37 cellular contexts compared by ENCODE assay signal in the genomic region with DNA sequence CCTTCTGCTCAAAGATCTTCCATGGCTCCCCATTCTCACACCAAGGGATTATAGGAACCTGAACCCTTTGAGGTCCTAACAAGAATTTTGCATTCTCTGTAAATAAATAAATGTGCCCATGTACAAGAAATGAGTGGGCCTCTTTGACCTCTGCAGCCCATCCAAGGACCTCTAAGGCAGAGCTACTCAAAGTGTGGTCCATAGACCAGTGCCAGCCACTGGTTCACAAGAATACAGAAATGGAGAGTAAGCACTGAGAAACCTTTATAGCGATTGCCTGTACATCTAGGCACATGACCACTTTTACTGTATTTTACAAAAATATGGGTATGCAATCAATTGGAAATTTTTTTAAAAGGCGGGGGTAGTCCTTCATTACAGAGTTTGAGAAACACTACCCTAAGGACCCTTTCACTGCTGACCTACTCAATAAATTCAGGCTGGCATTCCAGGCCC.
"Had no signal": no experiment of that assay in that cellular context is flagged by ENCODE, and none has a peak within 500 bp of the region (broad histone marks: within the 10 kb centered on the region; RNA-seq: fewer than 3 reads in every experiment).

No MANE protein-coding gene starts in this region.

- FAIRE-seq: colon, TTC549 had no signal

- H3K36me3 Mint-ChIP-seq: activated naive CD4-positive, alpha-beta T cell treated with anti-CD3 and anti-CD28 coated beads, Interleukin-2, amount 50 U/mL, for 24 hours; activated naive CD8-positive, alpha-beta T cell treated with anti-CD3 and anti-CD28 coated beads for 36 hours had no signal

- H3K27ac ChIP-seq: adrenal gland, body of pancreas, esophagus muscularis mucosa, foreskin keratinocyte, gastrocnemius medialis, heart left ventricle, WERI-Rb-1 had no signal

- H3K27me3 ChIP-seq: body of pancreas had no signal

- H3K4me3 ChIP-seq: adrenal gland, body of pancreas, esophagus muscularis mucosa, gastrocnemius medialis, heart left ventricle had no signal

- H3K36me3 ChIP-seq: adrenal gland, esophagus muscularis mucosa, gastrocnemius medialis, heart left ventricle, WERI-Rb-1 had no signal

- H3K4me1 ChIP-seq: adrenal gland, esophagus muscularis mucosa, foreskin keratinocyte, gastrocnemius medialis, heart left ventricle had no signal

- H3K4me3 Mint-ChIP-seq: activated B cell treated with CpG ODN at 0.5 μM for 24 hours; activated CD8-positive, alpha-beta T cell treated with anti-CD3 and anti-CD28 coated beads for 36 hours; activated naive CD4-positive, alpha-beta T cell treated with anti-CD3 and anti-CD28 coated beads for 36 hours; activated naive CD4-positive, alpha-beta T cell treated with anti-CD3 and anti-CD28 coated beads, Interleukin-2, amount 50 U/mL, for 24 hours; activated naive CD8-positive, alpha-beta T cell treated with anti-CD3 and anti-CD28 coated beads for 36 hours; activated naive CD8-positive, alpha-beta T cell treated with anti-CD3 and anti-CD28 coated beads, Interleukin-2, amount 50 U/mL, for 24 hours; activated T-helper 1 cell treated with anti-CD3 and anti-CD28 coated beads, Interleukin-12 subunit alpha, Interleukin-12 subunit beta, Interleukin-2, Interleukin-4 antibody, amounts not matched to agents 30 ng/mL and 10 ng/mL and 1 ng/mL, durations not matched to agents 14 hours and 24 hours and 36 hours; effector memory CD8-positive, alpha-beta T cell; T-helper 17 cell; T-helper 2 cell treated with Interferon-gamma antibody and Interleukin-4, amounts not matched to agents 5 μg/mL and 100 μg/mL, for 36 hours had no signal

- H3K9me3 ChIP-seq: adrenal gland, body of pancreas, gastrocnemius medialis had no signal

- DNase-seq: activated B cell treated with CpG ODN at 0.5 μM for 24 hours; activated CD4-positive, alpha-beta T cell treated with anti-CD3 and anti-CD28 coated beads for 48 hours; activated CD4-positive, alpha-beta T cell treated with anti-CD3 and anti-CD28 coated beads, Interleukin-2, amount 50 U/mL, for 1 hour; activated CD4-positive, alpha-beta T cell treated with anti-CD3 and anti-CD28 coated beads, Interleukin-2, amount 50 U/mL, for 48 hours; activated CD8-positive, alpha-beta memory T cell treated with anti-CD3 and anti-CD28 coated beads for 24 hours; activated CD8-positive, alpha-beta T cell treated with anti-CD3 and anti-CD28 coated beads for 36 hours; activated effector memory CD4-positive, alpha-beta T cell treated with anti-CD3 and anti-CD28 coated beads, Interleukin-2, amount 50 U/mL, for 16 hours; activated naive CD4-positive, alpha-beta T cell treated with anti-CD3 and anti-CD28 coated beads for 36 hours; activated naive CD8-positive, alpha-beta T cell treated with anti-CD3 and anti-CD28 coated beads for 36 hours; activated naive CD8-positive, alpha-beta T cell treated with anti-CD3 and anti-CD28 coated beads, Interleukin-2, amount 50 U/mL, for 24 hours; activated T-cell treated with anti-CD3 and anti-CD28 coated beads, Interleukin-2, amount 50 U/mL, for 1 hour; activated T-cell treated with anti-CD3 and anti-CD28 coated beads, Interleukin-2, amount 50 U/mL, for 48 hours; adrenal gland; amygdala; aorta; caudate nucleus; cortex of kidney; dermis blood vessel endothelial cell; effector CD4-positive, alpha-beta T cell; effector memory CD8-positive, alpha-beta T cell; erythroblast; foreskin keratinocyte; gastrocnemius medialis; glutamatergic neuron; heart left ventricle; T-helper 17 cell; T1000; WERI-Rb-1 had no signal

- H3K4me1 Mint-ChIP-seq: activated B cell treated with CpG ODN at 0.5 μM for 24 hours; activated naive CD4-positive, alpha-beta T cell treated with anti-CD3 and anti-CD28 coated beads, Interleukin-2, amount 50 U/mL, for 24 hours; activated naive CD8-positive, alpha-beta T cell treated with anti-CD3 and anti-CD28 coated beads for 36 hours; activated naive CD8-positive, alpha-beta T cell treated with anti-CD3 and anti-CD28 coated beads, Interleukin-2, amount 50 U/mL, for 24 hours; T-helper 17 cell had no signal

- ATAC-seq: activated CD4-positive, CD25-positive, alpha-beta regulatory T cell treated with anti-CD3 and anti-CD28 coated beads, Interleukin-2, amount 50 U/mL, for 24 hours; activated CD8-positive, alpha-beta T cell treated with anti-CD3 and anti-CD28 coated beads for 36 hours; activated naive CD8-positive, alpha-beta T cell treated with anti-CD3 and anti-CD28 coated beads, Interleukin-2, amount 50 U/mL, for 24 hours; effector memory CD8-positive, alpha-beta T cell; foreskin keratinocyte; gastrocnemius medialis; heart left ventricle; T-helper 17 cell had no signal

- H3K9me3 Mint-ChIP-seq: activated CD8-positive, alpha-beta T cell treated with anti-CD3 and anti-CD28 coated beads for 36 hours; activated naive CD4-positive, alpha-beta T cell treated with anti-CD3 and anti-CD28 coated beads, Interleukin-2, amount 50 U/mL, for 24 hours; activated naive CD8-positive, alpha-beta T cell treated with anti-CD3 and anti-CD28 coated beads for 36 hours; activated naive CD8-positive, alpha-beta T cell treated with anti-CD3 and anti-CD28 coated beads, Interleukin-2, amount 50 U/mL, for 24 hours; activated T-helper 1 cell treated with anti-CD3 and anti-CD28 coated beads, Interleukin-12 subunit alpha, Interleukin-12 subunit beta, Interleukin-2, Interleukin-4 antibody, amounts not matched to agents 30 ng/mL and 10 ng/mL and 1 ng/mL, durations not matched to agents 14 hours and 24 hours and 36 hours; activated T-helper 2 cell treated with anti-CD3 and anti-CD28 coated beads, Interferon-gamma antibody, Interleukin-2, Interleukin-4, amounts not matched to agents 10 μg/mL and 5 μg/mL and 100 μg/mL, durations not matched to agents 14 hours and 24 hours and 36 hours; effector memory CD8-positive, alpha-beta T cell had no signal

- H3K27ac Mint-ChIP-seq: activated B cell treated with CpG ODN at 0.5 μM for 24 hours; activated CD8-positive, alpha-beta T cell treated with anti-CD3 and anti-CD28 coated beads for 36 hours; activated naive CD4-positive, alpha-beta T cell treated with anti-CD3 and anti-CD28 coated beads for 36 hours; activated naive CD4-positive, alpha-beta T cell treated with anti-CD3 and anti-CD28 coated beads, Interleukin-2, amount 50 U/mL, for 24 hours; activated naive CD8-positive, alpha-beta T cell treated with anti-CD3 and anti-CD28 coated beads for 36 hours; activated naive CD8-positive, alpha-beta T cell treated with anti-CD3 and anti-CD28 coated beads, Interleukin-2, amount 50 U/mL, for 24 hours; activated T-helper 1 cell treated with anti-CD3 and anti-CD28 coated beads, Interleukin-12 subunit alpha, Interleukin-12 subunit beta, Interleukin-2, Interleukin-4 antibody, amounts not matched to agents 30 ng/mL and 10 ng/mL and 1 ng/mL, durations not matched to agents 14 hours and 24 hours and 36 hours; activated T-helper 2 cell treated with anti-CD3 and anti-CD28 coated beads, Interferon-gamma antibody, Interleukin-2, Interleukin-4, amounts not matched to agents 10 μg/mL and 5 μg/mL and 100 μg/mL, durations not matched to agents 14 hours and 24 hours and 36 hours; effector memory CD8-positive, alpha-beta T cell; T-helper 17 cell; T-helper 2 cell treated with Interferon-gamma antibody and Interleukin-4, amounts not matched to agents 5 μg/mL and 100 μg/mL, for 36 hours had no signal
